In the genomic region with DNA sequence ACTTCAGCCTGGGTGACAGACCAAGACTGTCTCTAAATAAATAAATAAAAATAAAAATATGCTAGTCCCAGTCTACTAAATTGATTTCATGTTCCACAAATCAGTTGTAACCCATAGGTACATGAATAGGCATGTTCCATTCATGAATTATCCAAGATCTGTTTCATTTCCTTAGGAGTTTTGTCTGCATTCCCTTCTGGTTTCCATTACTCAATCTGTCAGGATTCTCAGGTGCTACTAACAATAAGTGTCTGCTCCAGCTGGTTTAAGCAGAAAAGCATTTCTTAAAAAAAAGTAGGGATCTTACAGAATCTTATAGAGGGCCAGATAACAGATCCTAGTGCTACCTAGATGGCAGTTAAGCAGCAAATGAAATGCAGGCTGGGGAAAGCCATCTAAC, we compare ENCODE assay signal across 19 cellular contexts.
"Had no signal": no experiment of that assay in that cellular context is flagged by ENCODE, and none has a peak within 500 bp of the region (broad histone marks: within the 10 kb centered on the region; RNA-seq: fewer than 3 reads in every experiment).

No MANE protein-coding gene starts in this region.

- H3K27me3 ChIP-seq: heart right ventricle, neural progenitor cell, ovary, right atrium auricular region, suprapubic skin, tibial artery, upper lobe of right lung had no signal

- H3K36me3 ChIP-seq: heart right ventricle, neural progenitor cell, ovary, right atrium auricular region, suprapubic skin, tibial artery, upper lobe of right lung had no signal

- H3K9me3 ChIP-seq: heart right ventricle, ovary, right atrium auricular region, suprapubic skin, tibial artery, upper lobe of right lung had no signal

- H3K27ac ChIP-seq: neural progenitor cell, ovary, right atrium auricular region, suprapubic skin, tibial artery, upper lobe of right lung had no signal

- H3K4me3 ChIP-seq: heart right ventricle, neural progenitor cell, ovary, right atrium auricular region, smooth muscle cell, suprapubic skin, tibial artery, upper lobe of right lung had no signal

- H3K4me1 ChIP-seq: neural progenitor cell had no signal

- FAIRE-seq: endometrium, frontal cortex, islet of Langerhans had no signal

- DNase-seq: effector memory CD4-positive, alpha-beta T cell; erythroblast; heart right ventricle; hypothalamus; nucleus accumbens; ovary; stimulated activated CD4-positive, alpha-beta T cell treated with anti-CD3 and anti-CD28 coated beads, Interleukin-2, amount 100 ng/mL, for 48 hours; stimulated activated naive CD4-positive, alpha-beta T cell treated with Interleukin-2 at 50 U/mL for 16 hours; tibial artery; upper lobe of right lung had no signal

- ATAC-seq: heart right ventricle; left lobe of liver; natural killer cell treated with Interleukin-12 subunit alpha and Interleukin-12 subunit beta and Interleukin-15 and Interleukin-18, amount 100 ng/mL, for 72 hours; upper lobe of right lung had no signal
